Comparison of ENCODE assay signal across 9 cellular contexts in genomic region chr1:153260980-153261792, GRCh38. TPM values are rescaled to one million over a fixed set of nuclear protein-coding genes. Genes with fewer than 3 reads are reported as not detected.
DNase-seq lines count a peak whose midpoint lies in the region; ATAC-seq and TF ChIP-seq lines count a peak whose summit lies in the region.
"Had no signal": no experiment of that assay in that cellular context is flagged by ENCODE, and none has a peak within 500 bp of the region (broad histone marks: within the 10 kb centered on the region; RNA-seq: fewer than 3 reads in every experiment).

No MANE protein-coding gene starts in this region.

- POLR2A ChIA-PET in MCF 10A (lab: Yijun Ruan, JAX), result interaction anchor here (1.4 to 1.6 kb wide), 2 partner anchors 7 to 335 kb away, joined by 4 to 5 read pairs; no protein-coding TSS in a partner anchor

- TF ChIP-seq CTCF in RWPE2 (IDR thresholded peaks at IDR 0.05; ENCODE audit: poor library complexity, severe bottlenecking) (no peak), MCF 10A (IDR thresholded peaks at IDR 0.05; ENCODE audit: unreplicated experiment) (no peak), lower leg skin (IDR thresholded peaks at IDR 0.05) (no peak), suprapubic skin (IDR thresholded peaks at IDR 0.05) (no peak)

- peak; percentile 67 for ATAC-seq in RWPE2 (ENCODE audit: low read depth)
- ATAC-seq in HG02852 (IDR thresholded peaks at IDR 0.05; ENCODE audit: unreplicated experiment), result no peak

- H3K4me1 Mint-ChIP-seq in MCF 10A (ENCODE audit: insufficient read depth, unreplicated experiment), result peaks cover 5% of the 10 kb centered on the region

- H3K36me3 ChIP-seq in ES-I3 (ENCODE audit: insufficient read depth, low read length) (no peaks in the 10 kb centered on the region), RWPE2 (ENCODE audit: low read depth) (no peaks in the 10 kb centered on the region), suprapubic skin (no peaks in the 10 kb centered on the region)

- no peak for DNase-seq in RWPE2 (ENCODE audit: low spot score)
- no peak for DNase-seq in MCF 10A (ENCODE audit: unreplicated experiment)
- DNase-seq in lower leg skin (ENCODE audit: low spot score in 2 of 2), result no peak
- DNase-seq in suprapubic skin (ENCODE audit: low spot score in 2 of 2), result peak in 1 of 2 donors; percentile 62
- DNase-seq in OCI-M1 (lab: John Stamatoyannopoulos, UW), result no peak
- no peak for DNase-seq in NCI-H446 treated with DMSO at 0.1 percent for 48 hours (lab: John Stamatoyannopoulos, UW)

- H3K27me3 Mint-ChIP-seq in MCF 10A (ENCODE audit: insufficient read depth, unreplicated experiment), result peaks cover 74% of the 10 kb centered on the region

- TF ChIP-seq POLR2A in lower leg skin (IDR thresholded peaks at IDR 0.05) (no peak), suprapubic skin (IDR thresholded peaks at IDR 0.05) (no peak)

- no peaks in the 10 kb centered on the region for H3K36me3 Mint-ChIP-seq in MCF 10A (ENCODE audit: insufficient read depth, unreplicated experiment)

- H3K9me3 ChIP-seq in ES-I3 (ENCODE audit: control insufficient read depth, insufficient read depth, low read length), result no peaks in the 10 kb centered on the region
- H3K9me3 ChIP-seq in RWPE2 (ENCODE audit: severe bottlenecking), result no peaks in the 10 kb centered on the region
- H3K9me3 ChIP-seq in suprapubic skin, result no peaks in the 10 kb centered on the region

- H3K27ac ChIP-seq in RWPE2 (ENCODE audit: poor library complexity, severe bottlenecking), result no peak overlapping the region
- no peak overlapping the region for H3K27ac ChIP-seq in suprapubic skin

- H3K4me1 ChIP-seq in ES-I3 (ENCODE audit: insufficient read depth, low read length), result peaks cover 7% of the 10 kb centered on the region; the same call in 1 of the 2 replicates
- H3K4me1 ChIP-seq in RWPE2 (ENCODE audit: insufficient read depth, poor library complexity, severe bottlenecking), result no peaks in the 10 kb centered on the region
- peaks cover 23% of the 10 kb centered on the region for H3K4me1 ChIP-seq in suprapubic skin

- no TSS peak for BruUV-seq in MCF 10A (replicated peaks; lab: Mats Ljungman, UMichigan)

- CTCF ChIA-PET in MCF 10A (lab: Yijun Ruan, JAX), result interaction anchor here (0.6 to 2.0 kb wide), 5 partner anchors 9 to 658 kb away, joined by 3 to 9 read pairs (median 4); partner anchors contain the start of gene S100A16

- peak overlapping the region; percentile 64 for H3K4me3 Mint-ChIP-seq in MCF 10A (ENCODE audit: unreplicated experiment)

- H3K27ac Mint-ChIP-seq in MCF 10A (ENCODE audit: low read depth, unreplicated experiment), result no peak overlapping the region

- intact Hi-C loops in MCF 10A (cut with micrococcal nuclease), result no loop called here
- intact Hi-C loops in lower leg skin (cut with DNase I; ENCODE audit: low total_unique reads), result no loop called here

- H3K27me3 ChIP-seq in RWPE2 (ENCODE audit: insufficient read depth, poor library complexity, severe bottlenecking) (peaks cover 69% of the 10 kb centered on the region), suprapubic skin (peaks cover 44% of the 10 kb centered on the region)

- peak overlapping the region; percentile 50; the same call in 1 of the 2 replicates for H3K9ac ChIP-seq in ES-I3 (ENCODE audit: low read depth, low read length)

- TF ChIP-seq EP300 in suprapubic skin (IDR thresholded peaks at IDR 0.05), result no peak

- H3K9me3 Mint-ChIP-seq in MCF 10A (ENCODE audit: unreplicated experiment), result no peaks in the 10 kb centered on the region

- WGBS in lower leg skin, 2 donors, result 6 to 11% methylated on average over 20 to 40 of the region's 105 CpGs
- WGBS in suprapubic skin, result 6% methylated on average over 35 of the region's 105 CpGs

- peak overlapping the region; percentile 29 for H3K4me3 ChIP-seq in RWPE2 (ENCODE audit: severe bottlenecking)
- H3K4me3 ChIP-seq in lower leg skin (ENCODE audit: low read depth, poor library complexity, severe bottlenecking), result peak overlapping the region; percentile 33
- H3K4me3 ChIP-seq in suprapubic skin, result peak overlapping the region; percentile 66

RNA-seq across cellular contexts. Expression of gene LORICRIN, which starts 1.7 kb away (rescaled TPM):
- total RNA-seq in MCF 10A (2022), result not detected in 2 replicates
- 100 to 1,000 TPM; 434 to 831 (median 725) TPM for total RNA-seq in lower leg skin
- 100 to 1,000 TPM in 3 of 4 donors, 10 to 100 TPM in 1; 14.9 to 257 (median 228) TPM for total RNA-seq in suprapubic skin
- total RNA-seq: LHCN-M2 had no signal

RNA-seq across cellular contexts. Expression of gene PRR9, which starts 43.8 kb away (rescaled TPM):
- not detected in 2 replicates for total RNA-seq in MCF 10A (2022)
- 10 to 100 TPM in 1 of 4 donors, 1 to 10 TPM in 1, under 1 TPM in 2; 0.34 to 46.0 (median 0.91) TPM for total RNA-seq in lower leg skin
- 100 to 1,000 TPM in 1 of 4 donors, 10 to 100 TPM in 2, not detected in 1; 21.2 to 127 (median 34.6) TPM for total RNA-seq in suprapubic skin
- total RNA-seq: LHCN-M2 had no signal

RNA-seq across cellular contexts. Expression of gene PGLYRP3, which starts 51.6 kb away (rescaled TPM):
- total RNA-seq in MCF 10A (2022) (not detected in 2 replicates), lower leg skin (10 to 100 TPM; 33.1 to 66.1 (median 60.3) TPM), suprapubic skin (10 to 100 TPM; 34.2 to 72.1 (median 55.3) TPM)
- total RNA-seq: LHCN-M2 had no signal

RNA-seq across cellular contexts. Expression of gene LELP1, which starts 58.0 kb away (rescaled TPM):
- total RNA-seq in MCF 10A (2022) (not detected in 2 replicates), lower leg skin (not detected), suprapubic skin (not detected)
- total RNA-seq: LHCN-M2 had no signal

Comparison
In these comparisons a context has a peak if more than half of its experiments do, and no peak if none do; other contexts are left out.
1. RNA of gene LORICRIN, which starts 1.7 kb away (total RNA-seq): 434 to 831 TPM in lower leg skin and 14.9 to 257 TPM in suprapubic skin; not detected in MCF 10A; every median in the first group is over 10 times any median in the second.
2. RNA of gene PGLYRP3, which starts 51.6 kb away (total RNA-seq): 33.1 to 66.1 TPM in lower leg skin and 34.2 to 72.1 TPM in suprapubic skin; not detected in MCF 10A; every median in the first group is over 10 times any median in the second.
3. Peak in every context shown above with its lines, with median percentiles within 50 percentile points of each other: H3K4me3 ChIP-seq.